ENCODE assay signal across 1 cellular context in the genomic region with DNA sequence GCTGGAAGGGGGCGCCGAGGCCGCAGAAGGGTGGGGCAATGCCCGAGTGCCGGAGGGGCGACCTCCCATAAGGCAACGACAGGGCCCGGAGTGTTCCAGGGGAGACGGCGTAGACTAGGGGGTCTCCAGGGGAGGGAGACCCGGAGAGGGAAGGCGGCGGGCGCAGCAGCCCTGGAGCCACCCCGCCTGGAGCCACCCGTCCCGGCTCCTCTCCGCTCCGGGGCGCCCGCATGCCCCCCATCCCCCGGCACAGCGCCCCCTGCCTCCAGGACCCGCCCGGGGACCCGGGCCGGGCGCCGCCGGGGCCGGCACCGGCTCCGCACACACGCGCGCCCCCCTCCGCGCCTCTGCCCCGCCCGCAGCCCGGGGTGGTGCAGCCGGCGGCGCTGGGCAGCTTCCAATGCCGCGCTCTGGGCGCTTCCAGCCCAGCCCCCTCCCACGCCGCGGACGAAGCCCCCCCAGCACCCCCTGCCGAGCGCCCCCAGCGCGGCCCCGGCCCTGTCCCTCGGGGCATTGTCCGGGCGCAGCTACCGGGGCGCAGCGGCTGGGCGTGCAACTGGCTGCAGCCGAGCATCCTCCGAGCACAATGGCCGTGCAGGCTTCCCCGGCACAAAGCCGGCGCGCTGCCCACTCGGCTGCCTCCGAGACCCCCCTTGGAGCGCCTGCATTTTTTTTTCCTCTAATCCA.
TF ChIP-seq lines count a peak whose summit lies in the region.

No MANE protein-coding gene starts in this region.

TF ChIP-seq in HEK293, 187 proteins besides CTCF, POLR2A, EP300 and RAD21 (continued from another document and continues in another):
- TF ChIP-seq, protein P1, sequence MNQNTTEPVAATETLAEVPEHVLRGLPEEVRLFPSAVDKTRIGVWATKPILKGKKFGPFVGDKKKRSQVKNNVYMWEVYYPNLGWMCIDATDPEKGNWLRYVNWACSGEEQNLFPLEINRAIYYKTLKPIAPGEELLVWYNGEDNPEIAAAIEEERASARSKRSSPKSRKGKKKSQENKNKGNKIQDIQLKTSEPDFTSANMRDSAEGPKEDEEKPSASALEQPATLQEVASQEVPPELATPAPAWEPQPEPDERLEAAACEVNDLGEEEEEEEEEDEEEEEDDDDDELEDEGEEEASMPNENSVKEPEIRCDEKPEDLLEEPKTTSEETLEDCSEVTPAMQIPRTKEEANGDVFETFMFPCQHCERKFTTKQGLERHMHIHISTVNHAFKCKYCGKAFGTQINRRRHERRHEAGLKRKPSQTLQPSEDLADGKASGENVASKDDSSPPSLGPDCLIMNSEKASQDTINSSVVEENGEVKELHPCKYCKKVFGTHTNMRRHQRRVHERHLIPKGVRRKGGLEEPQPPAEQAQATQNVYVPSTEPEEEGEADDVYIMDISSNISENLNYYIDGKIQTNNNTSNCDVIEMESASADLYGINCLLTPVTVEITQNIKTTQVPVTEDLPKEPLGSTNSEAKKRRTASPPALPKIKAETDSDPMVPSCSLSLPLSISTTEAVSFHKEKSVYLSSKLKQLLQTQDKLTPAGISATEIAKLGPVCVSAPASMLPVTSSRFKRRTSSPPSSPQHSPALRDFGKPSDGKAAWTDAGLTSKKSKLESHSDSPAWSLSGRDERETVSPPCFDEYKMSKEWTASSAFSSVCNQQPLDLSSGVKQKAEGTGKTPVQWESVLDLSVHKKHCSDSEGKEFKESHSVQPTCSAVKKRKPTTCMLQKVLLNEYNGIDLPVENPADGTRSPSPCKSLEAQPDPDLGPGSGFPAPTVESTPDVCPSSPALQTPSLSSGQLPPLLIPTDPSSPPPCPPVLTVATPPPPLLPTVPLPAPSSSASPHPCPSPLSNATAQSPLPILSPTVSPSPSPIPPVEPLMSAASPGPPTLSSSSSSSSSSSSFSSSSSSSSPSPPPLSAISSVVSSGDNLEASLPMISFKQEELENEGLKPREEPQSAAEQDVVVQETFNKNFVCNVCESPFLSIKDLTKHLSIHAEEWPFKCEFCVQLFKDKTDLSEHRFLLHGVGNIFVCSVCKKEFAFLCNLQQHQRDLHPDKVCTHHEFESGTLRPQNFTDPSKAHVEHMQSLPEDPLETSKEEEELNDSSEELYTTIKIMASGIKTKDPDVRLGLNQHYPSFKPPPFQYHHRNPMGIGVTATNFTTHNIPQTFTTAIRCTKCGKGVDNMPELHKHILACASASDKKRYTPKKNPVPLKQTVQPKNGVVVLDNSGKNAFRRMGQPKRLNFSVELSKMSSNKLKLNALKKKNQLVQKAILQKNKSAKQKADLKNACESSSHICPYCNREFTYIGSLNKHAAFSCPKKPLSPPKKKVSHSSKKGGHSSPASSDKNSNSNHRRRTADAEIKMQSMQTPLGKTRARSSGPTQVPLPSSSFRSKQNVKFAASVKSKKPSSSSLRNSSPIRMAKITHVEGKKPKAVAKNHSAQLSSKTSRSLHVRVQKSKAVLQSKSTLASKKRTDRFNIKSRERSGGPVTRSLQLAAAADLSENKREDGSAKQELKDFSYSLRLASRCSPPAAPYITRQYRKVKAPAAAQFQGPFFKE (tag by site-specific recombination; IDR thresholded peaks at IDR 0.05; ENCODE audit: borderline replicate concordance): no peak
- TF ChIP-seq, protein P2, sequence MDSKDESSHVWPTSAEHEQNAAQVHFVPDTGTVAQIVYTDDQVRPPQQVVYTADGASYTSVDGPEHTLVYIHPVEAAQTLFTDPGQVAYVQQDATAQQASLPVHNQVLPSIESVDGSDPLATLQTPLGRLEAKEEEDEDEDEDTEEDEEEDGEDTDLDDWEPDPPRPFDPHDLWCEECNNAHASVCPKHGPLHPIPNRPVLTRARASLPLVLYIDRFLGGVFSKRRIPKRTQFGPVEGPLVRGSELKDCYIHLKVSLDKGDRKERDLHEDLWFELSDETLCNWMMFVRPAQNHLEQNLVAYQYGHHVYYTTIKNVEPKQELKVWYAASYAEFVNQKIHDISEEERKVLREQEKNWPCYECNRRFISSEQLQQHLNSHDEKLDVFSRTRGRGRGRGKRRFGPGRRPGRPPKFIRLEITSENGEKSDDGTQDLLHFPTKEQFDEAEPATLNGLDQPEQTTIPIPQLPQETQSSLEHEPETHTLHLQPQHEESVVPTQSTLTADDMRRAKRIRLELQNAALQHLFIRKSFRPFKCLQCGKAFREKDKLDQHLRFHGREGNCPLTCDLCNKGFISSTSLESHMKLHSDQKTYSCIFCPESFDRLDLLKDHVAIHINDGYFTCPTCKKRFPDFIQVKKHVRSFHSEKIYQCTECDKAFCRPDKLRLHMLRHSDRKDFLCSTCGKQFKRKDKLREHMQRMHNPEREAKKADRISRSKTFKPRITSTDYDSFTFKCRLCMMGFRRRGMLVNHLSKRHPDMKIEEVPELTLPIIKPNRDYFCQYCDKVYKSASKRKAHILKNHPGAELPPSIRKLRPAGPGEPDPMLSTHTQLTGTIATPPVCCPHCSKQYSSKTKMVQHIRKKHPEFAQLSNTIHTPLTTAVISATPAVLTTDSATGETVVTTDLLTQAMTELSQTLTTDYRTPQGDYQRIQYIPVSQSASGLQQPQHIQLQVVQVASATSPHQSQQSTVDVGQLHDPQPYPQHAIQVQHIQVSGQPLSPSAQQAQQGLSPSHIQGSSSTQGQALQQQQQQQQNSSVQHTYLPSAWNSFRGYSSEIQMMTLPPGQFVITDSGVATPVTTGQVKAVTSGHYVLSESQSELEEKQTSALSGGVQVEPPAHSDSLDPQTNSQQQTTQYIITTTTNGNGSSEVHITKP (tag by site-specific recombination; IDR thresholded peaks at IDR 0.05): no peak
- TF ChIP-seq ZEB2 (tag by site-specific recombination; IDR thresholded peaks at IDR 0.05) (peak; percentile 46; the same call in 1 of the 2 replicates), SP2 (tag by site-specific recombination; IDR thresholded peaks at IDR 0.05) (no peak), ZFP3 (tag by site-specific recombination; IDR thresholded peaks at IDR 0.05; ENCODE audit: low read depth) (no peak), ZNF202 (tag by site-specific recombination; IDR thresholded peaks at IDR 0.05; ENCODE audit: borderline replicate concordance) (no peak), SALL2 (tag by site-specific recombination; IDR thresholded peaks at IDR 0.05; ENCODE audit: borderline replicate concordance) (no peak), ZNF239 (tag by site-specific recombination; IDR thresholded peaks at IDR 0.05) (no peak), ZFP41 (tag by site-specific recombination; IDR thresholded peaks at IDR 0.05; ENCODE audit: borderline replicate concordance) (no peak), ZFP37 (tag by site-specific recombination; IDR thresholded peaks at IDR 0.05) (no peak), BCL11A (tag by site-specific recombination; IDR thresholded peaks at IDR 0.05; ENCODE audit: low read depth) (no peak), ZNF214 (tag by site-specific recombination; IDR thresholded peaks at IDR 0.05; ENCODE audit: borderline replicate concordance) (no peak), ZNF423 (tag by site-specific recombination; IDR thresholded peaks at IDR 0.05) (0 out of 2 replicates have a peak, but pooled peaks have one; percentile 30), SP7 (tag by site-specific recombination; IDR thresholded peaks at IDR 0.05) (no peak), FEZF1 (tag by site-specific recombination; IDR thresholded peaks at IDR 0.05) (no peak), MEIS1 (CRISPR knock-in tag; IDR thresholded peaks at IDR 0.05; ENCODE audit: borderline replicate concordance) (no peak), TCF7L2 (IDR thresholded peaks at IDR 0.05; ENCODE audit: borderline replicate concordance, low read depth, low read length) (no peak), ZNF791 (tag by site-specific recombination; IDR thresholded peaks at IDR 0.05) (no peak), ZNF530 (tag by site-specific recombination; IDR thresholded peaks at IDR 0.05; ENCODE audit: low read depth) (no peak), ZNF223 (tag by site-specific recombination; IDR thresholded peaks at IDR 0.05) (no peak), KLF7 (tag by site-specific recombination; IDR thresholded peaks at IDR 0.05; ENCODE audit: borderline replicate concordance) (no peak), HOXD13 (CRISPR knock-in tag; IDR thresholded peaks at IDR 0.05; ENCODE audit: borderline replicate concordance) (no peak), ZNF169 (tag by site-specific recombination; IDR thresholded peaks at IDR 0.05) (no peak), ZNF23 (tag by site-specific recombination; IDR thresholded peaks at IDR 0.05; ENCODE audit: borderline replicate concordance) (no peak), ZBTB1 (tag by site-specific recombination; IDR thresholded peaks at IDR 0.05) (no peak), ZNF274 (IDR thresholded peaks at IDR 0.05; ENCODE audit: low read length) (no peak), ZNF274 (tag by site-specific recombination; IDR thresholded peaks at IDR 0.05; ENCODE audit: borderline replicate concordance) (no peak), WT1 (tag by site-specific recombination; IDR thresholded peaks at IDR 0.05) (no peak), ZBTB7A (tag by site-specific recombination; IDR thresholded peaks at IDR 0.05; ENCODE audit: low read depth) (0 out of 2 replicates have a peak, but pooled peaks have one; percentile 1), ZFHX2 (tag by site-specific recombination; conservative IDR thresholded peaks at IDR 0.05) (peak; percentile 9; the same call in 1 of the 2 replicates), ZNF837 (tag by site-specific recombination; IDR thresholded peaks at IDR 0.05) (no peak), MZF1 (tag by site-specific recombination; IDR thresholded peaks at IDR 0.05; ENCODE audit: borderline replicate concordance) (no peak), ZNF302 (tag by site-specific recombination; IDR thresholded peaks at IDR 0.05; ENCODE audit: low read depth) (no peak), IKZF3 (tag by site-specific recombination; IDR thresholded peaks at IDR 0.05) (no peak), ZBTB48 (tag by site-specific recombination; IDR thresholded peaks at IDR 0.05) (no peak), ZNF660 (tag by site-specific recombination; IDR thresholded peaks at IDR 0.05) (no peak), GLIS1 (tag by site-specific recombination; IDR thresholded peaks at IDR 0.05) (peak; percentile 55), ZNF658 (tag by site-specific recombination; IDR thresholded peaks at IDR 0.05) (no peak), ZNF629 (tag by site-specific recombination; IDR thresholded peaks at IDR 0.05) (no peak; the same call in 1 of the 2 replicates), ZNF112 (tag by site-specific recombination; IDR thresholded peaks at IDR 0.05) (no peak), HOXC10 (CRISPR knock-in tag; IDR thresholded peaks at IDR 0.05) (no peak)
- TF ChIP-seq, protein P3, sequence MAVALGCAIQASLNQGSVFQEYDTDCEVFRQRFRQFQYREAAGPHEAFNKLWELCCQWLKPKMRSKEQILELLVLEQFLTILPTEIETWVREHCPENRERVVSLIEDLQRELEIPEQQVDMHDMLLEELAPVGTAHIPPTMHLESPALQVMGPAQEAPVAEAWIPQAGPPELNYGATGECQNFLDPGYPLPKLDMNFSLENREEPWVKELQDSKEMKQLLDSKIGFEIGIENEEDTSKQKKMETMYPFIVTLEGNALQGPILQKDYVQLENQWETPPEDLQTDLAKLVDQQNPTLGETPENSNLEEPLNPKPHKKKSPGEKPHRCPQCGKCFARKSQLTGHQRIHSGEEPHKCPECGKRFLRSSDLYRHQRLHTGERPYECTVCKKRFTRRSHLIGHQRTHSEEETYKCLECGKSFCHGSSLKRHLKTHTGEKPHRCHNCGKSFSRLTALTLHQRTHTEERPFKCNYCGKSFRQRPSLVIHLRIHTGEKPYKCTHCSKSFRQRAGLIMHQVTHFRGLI (tag by site-specific recombination; IDR thresholded peaks at IDR 0.05): peak; percentile 81
- TF ChIP-seq, protein P4, sequence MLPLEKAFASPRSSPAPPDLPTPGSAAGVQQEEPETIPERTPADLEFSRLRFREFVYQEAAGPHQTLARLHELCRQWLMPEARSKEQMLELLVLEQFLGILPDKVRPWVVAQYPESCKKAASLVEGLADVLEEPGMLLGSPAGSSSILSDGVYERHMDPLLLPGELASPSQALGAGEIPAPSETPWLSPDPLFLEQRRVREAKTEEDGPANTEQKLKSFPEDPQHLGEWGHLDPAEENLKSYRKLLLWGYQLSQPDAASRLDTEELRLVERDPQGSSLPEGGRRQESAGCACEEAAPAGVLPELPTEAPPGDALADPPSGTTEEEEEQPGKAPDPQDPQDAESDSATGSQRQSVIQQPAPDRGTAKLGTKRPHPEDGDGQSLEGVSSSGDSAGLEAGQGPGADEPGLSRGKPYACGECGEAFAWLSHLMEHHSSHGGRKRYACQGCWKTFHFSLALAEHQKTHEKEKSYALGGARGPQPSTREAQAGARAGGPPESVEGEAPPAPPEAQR (tag by site-specific recombination; IDR thresholded peaks at IDR 0.05): no peak
- TF ChIP-seq, protein P5, sequence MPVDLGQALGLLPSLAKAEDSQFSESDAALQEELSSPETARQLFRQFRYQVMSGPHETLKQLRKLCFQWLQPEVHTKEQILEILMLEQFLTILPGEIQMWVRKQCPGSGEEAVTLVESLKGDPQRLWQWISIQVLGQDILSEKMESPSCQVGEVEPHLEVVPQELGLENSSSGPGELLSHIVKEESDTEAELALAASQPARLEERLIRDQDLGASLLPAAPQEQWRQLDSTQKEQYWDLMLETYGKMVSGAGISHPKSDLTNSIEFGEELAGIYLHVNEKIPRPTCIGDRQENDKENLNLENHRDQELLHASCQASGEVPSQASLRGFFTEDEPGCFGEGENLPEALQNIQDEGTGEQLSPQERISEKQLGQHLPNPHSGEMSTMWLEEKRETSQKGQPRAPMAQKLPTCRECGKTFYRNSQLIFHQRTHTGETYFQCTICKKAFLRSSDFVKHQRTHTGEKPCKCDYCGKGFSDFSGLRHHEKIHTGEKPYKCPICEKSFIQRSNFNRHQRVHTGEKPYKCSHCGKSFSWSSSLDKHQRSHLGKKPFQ (tag by site-specific recombination; IDR thresholded peaks at IDR 0.05): no peak
- TF ChIP-seq, protein P6, sequence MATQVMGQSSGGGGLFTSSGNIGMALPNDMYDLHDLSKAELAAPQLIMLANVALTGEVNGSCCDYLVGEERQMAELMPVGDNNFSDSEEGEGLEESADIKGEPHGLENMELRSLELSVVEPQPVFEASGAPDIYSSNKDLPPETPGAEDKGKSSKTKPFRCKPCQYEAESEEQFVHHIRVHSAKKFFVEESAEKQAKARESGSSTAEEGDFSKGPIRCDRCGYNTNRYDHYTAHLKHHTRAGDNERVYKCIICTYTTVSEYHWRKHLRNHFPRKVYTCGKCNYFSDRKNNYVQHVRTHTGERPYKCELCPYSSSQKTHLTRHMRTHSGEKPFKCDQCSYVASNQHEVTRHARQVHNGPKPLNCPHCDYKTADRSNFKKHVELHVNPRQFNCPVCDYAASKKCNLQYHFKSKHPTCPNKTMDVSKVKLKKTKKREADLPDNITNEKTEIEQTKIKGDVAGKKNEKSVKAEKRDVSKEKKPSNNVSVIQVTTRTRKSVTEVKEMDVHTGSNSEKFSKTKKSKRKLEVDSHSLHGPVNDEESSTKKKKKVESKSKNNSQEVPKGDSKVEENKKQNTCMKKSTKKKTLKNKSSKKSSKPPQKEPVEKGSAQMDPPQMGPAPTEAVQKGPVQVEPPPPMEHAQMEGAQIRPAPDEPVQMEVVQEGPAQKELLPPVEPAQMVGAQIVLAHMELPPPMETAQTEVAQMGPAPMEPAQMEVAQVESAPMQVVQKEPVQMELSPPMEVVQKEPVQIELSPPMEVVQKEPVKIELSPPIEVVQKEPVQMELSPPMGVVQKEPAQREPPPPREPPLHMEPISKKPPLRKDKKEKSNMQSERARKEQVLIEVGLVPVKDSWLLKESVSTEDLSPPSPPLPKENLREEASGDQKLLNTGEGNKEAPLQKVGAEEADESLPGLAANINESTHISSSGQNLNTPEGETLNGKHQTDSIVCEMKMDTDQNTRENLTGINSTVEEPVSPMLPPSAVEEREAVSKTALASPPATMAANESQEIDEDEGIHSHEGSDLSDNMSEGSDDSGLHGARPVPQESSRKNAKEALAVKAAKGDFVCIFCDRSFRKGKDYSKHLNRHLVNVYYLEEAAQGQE (tag by site-specific recombination; IDR thresholded peaks at IDR 0.05): no peak
